18 cellular contexts compared by ENCODE assay signal in genomic region chr17:79464310-79465010, GRCh38.
DNase-seq lines count a peak whose midpoint lies in the region; ATAC-seq and TF ChIP-seq lines count a peak whose summit lies in the region.
"Had no signal": no experiment of that assay in that cellular context is flagged by ENCODE, and none has a peak within 500 bp of the region (broad histone marks: within the 10 kb centered on the region; RNA-seq: fewer than 3 reads in every experiment).

No MANE protein-coding gene starts in this region.

- DNase-seq in DMS 273 treated with DMSO at 0.1 percent for 48 hours (lab: John Stamatoyannopoulos, UW) (peak; percentile 65), WERI-Rb-1 (no peak), glutamatergic neuron (no peak), NCI-H1048 (lab: John Stamatoyannopoulos, UW) (no peak), DMS53 (lab: John Stamatoyannopoulos, UW) (no peak)
- DNase-seq: CD4-positive, alpha-beta memory T cell; DND-41; GDM1; GOT3; NCI-H187; NCI-H774; PC-3 had no signal

- peaks cover 29% of the 10 kb centered on the region for H3K9me3 Mint-ChIP-seq in glutamatergic neuron (ENCODE audit: unreplicated experiment)

- no peaks in the 10 kb centered on the region for H3K27me3 ChIP-seq in WERI-Rb-1 (ENCODE audit: insufficient read depth, low read depth, severe bottlenecking)

- no peak for ATAC-seq in HG02884 (IDR thresholded peaks at IDR 0.05; ENCODE audit: unreplicated experiment)
- ATAC-seq: GM12878, K562, PC-3 had no signal

- TF ChIP-seq CTCF in WERI-Rb-1 (IDR thresholded peaks at IDR 0.05; ENCODE audit: low read depth, low read length) = no peak
- no peak for TF ChIP-seq CTCF in glutamatergic neuron (IDR thresholded peaks at IDR 0.05; ENCODE audit: partially characterized antibody, unreplicated experiment)

- no peaks in the 10 kb centered on the region for H3K9me3 ChIP-seq in WERI-Rb-1 (ENCODE audit: severe bottlenecking)

- H3K36me3 ChIP-seq in WERI-Rb-1 = peaks cover 8% of the 10 kb centered on the region

- H3K4me3 ChIP-seq in WERI-Rb-1 (ENCODE audit: low read depth, low read length) = no peak overlapping the region
- H3K4me3 ChIP-seq: GM12878, K562 had no signal

- peak overlapping the region; percentile 73 for H3K4me3 Mint-ChIP-seq in glutamatergic neuron (ENCODE audit: unreplicated experiment)
- H3K4me3 Mint-ChIP-seq: B cell; CD4-positive, alpha-beta memory T cell had no signal

- H3K27ac ChIP-seq in WERI-Rb-1 (peak overlapping the region; percentile 71), temporal lobe (ENCODE audit: low read depth, low read length) (peak overlapping the region; percentile 63)
- H3K27ac ChIP-seq: RWPE1 had no signal

- H3K36me3 Mint-ChIP-seq in glutamatergic neuron (ENCODE audit: unreplicated experiment) = peaks cover 11% of the 10 kb centered on the region
- H3K36me3 Mint-ChIP-seq: CD4-positive, alpha-beta memory T cell had no signal

- H3K27me3 Mint-ChIP-seq in glutamatergic neuron (ENCODE audit: unreplicated experiment) = peaks cover 29% of the 10 kb centered on the region

- peak overlapping the region; percentile 92 for H3K27ac Mint-ChIP-seq in glutamatergic neuron (ENCODE audit: unreplicated experiment)
- H3K27ac Mint-ChIP-seq: B cell; CD4-positive, alpha-beta memory T cell had no signal

- peaks cover 40% of the 10 kb centered on the region for H3K4me1 Mint-ChIP-seq in glutamatergic neuron (ENCODE audit: low read depth, unreplicated experiment)
- H3K4me1 Mint-ChIP-seq: CD4-positive, alpha-beta memory T cell had no signal
